In the genomic region with DNA sequence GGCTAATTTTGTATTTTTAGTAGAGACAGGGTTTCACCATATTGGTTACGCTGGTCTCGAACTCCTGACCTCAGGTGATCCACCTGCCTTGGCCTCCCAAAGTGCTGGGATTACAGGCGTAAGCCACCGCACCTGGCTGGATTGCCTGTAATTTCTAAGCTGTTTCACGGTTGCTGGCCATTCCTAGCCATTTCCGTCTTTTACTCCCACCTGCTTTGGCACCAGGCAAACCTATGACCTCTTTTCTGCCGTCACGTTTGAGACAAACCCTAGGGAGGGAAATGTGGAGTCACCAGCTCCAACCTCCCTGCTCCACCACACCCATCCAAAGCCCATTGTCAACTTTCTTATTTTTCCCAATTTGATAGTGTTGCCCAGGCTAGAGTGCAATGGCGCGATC, we compare ENCODE assay signal across 13 cellular contexts. TPM values are rescaled to one million over a fixed set of nuclear protein-coding genes. Genes with fewer than 3 reads are reported as not detected.
DNase-seq lines count a peak whose midpoint lies in the region; ATAC-seq and TF ChIP-seq lines count a peak whose summit lies in the region.
"Had no signal": no experiment of that assay in that cellular context is flagged by ENCODE, and none has a peak within 500 bp of the region (broad histone marks: within the 10 kb centered on the region; RNA-seq: fewer than 3 reads in every experiment).

No MANE protein-coding gene starts in this region.

- no peak for TF ChIP-seq POLR2A in Peyer's patch (IDR thresholded peaks at IDR 0.05)
- no peak for TF ChIP-seq POLR2A in gastrocnemius medialis (IDR thresholded peaks at IDR 0.05)

- H3K27me3 ChIP-seq in Peyer's patch = no peaks in the 10 kb centered on the region
- H3K27me3 ChIP-seq in effector memory CD4-positive, alpha-beta T cell (replicated peaks; ENCODE audit: control insufficient read depth, insufficient read depth, low read length, poor library complexity, severe bottlenecking) = no peaks in the 10 kb centered on the region
- H3K27me3 ChIP-seq in gastrocnemius medialis = no peaks in the 10 kb centered on the region

- in situ Hi-C loops in gastrocnemius medialis (cut with MboI; ENCODE audit: low sequenced_read_pairs in 4 of 4) = no loop called here

- no peak for ATAC-seq in stimulated activated naive CD8-positive, alpha-beta T cell treated with anti-CD3 and anti-CD28 coated beads, Interleukin-15, Interleukin-2, amounts not matched to agents 100 U/mL and 50 U/mL, for 24 hours
- ATAC-seq in gastrocnemius medialis = no peak
- ATAC-seq: Right ventricle myocardium inferior had no signal

- DNase-seq in activated CD4-positive, alpha-beta T cell treated with anti-CD3 and anti-CD28 coated beads, Interleukin-2, amount 10 ng/mL, durations not matched to agents 24 days and 14 days = no peak
- no peak for DNase-seq in activated CD4-positive, alpha-beta T cell treated with anti-CD3 and anti-CD28 coated beads for 1 hour
- DNase-seq in Peyer's patch (peak in 1 of 3 donors; percentile 46), SHP77 (lab: John Stamatoyannopoulos, UW) (no peak), gastrocnemius medialis (no peak), amygdala (lab: John Stamatoyannopoulos, UW) (no peak)
- DNase-seq in effector memory CD4-positive, alpha-beta T cell = no peak
- peak; percentile 9 for DNase-seq in stimulated activated naive CD8-positive, alpha-beta T cell treated with anti-CD3 and anti-CD28 coated beads, Interleukin-15, Interleukin-2, amounts not matched to agents 100 U/mL and 50 U/mL, for 24 hours
- DNase-seq: DMS79, NCI-H1092 treated with DMSO at 0.1 percent for 48 hours, NCI-H69 had no signal

- peaks cover 16% of the 10 kb centered on the region for H3K36me3 Mint-ChIP-seq in activated CD4-positive, alpha-beta T cell treated with anti-CD3 and anti-CD28 coated beads, Interleukin-2, amount 10 ng/mL, durations not matched to agents 24 days and 14 days (ENCODE audit: low read depth)

- peaks cover 63% of the 10 kb centered on the region for H3K4me1 Mint-ChIP-seq in activated CD4-positive, alpha-beta T cell treated with anti-CD3 and anti-CD28 coated beads, Interleukin-2, amount 10 ng/mL, durations not matched to agents 24 days and 14 days

- no peaks in the 10 kb centered on the region for H3K36me3 ChIP-seq in Peyer's patch
- no peaks in the 10 kb centered on the region for H3K36me3 ChIP-seq in effector memory CD4-positive, alpha-beta T cell (ENCODE audit: control insufficient read depth, insufficient read depth, low read length)
- H3K36me3 ChIP-seq in gastrocnemius medialis = no peaks in the 10 kb centered on the region

- H3K4me3 Mint-ChIP-seq in activated CD4-positive, alpha-beta T cell treated with anti-CD3 and anti-CD28 coated beads, Interleukin-2, amount 10 ng/mL, durations not matched to agents 24 days and 14 days = peak overlapping the region; percentile 92
- H3K4me3 Mint-ChIP-seq: H9 had no signal

- peak overlapping the region; percentile 90 for H3K27ac Mint-ChIP-seq in activated CD4-positive, alpha-beta T cell treated with anti-CD3 and anti-CD28 coated beads, Interleukin-2, amount 10 ng/mL, durations not matched to agents 24 days and 14 days
- H3K27ac Mint-ChIP-seq: H9 had no signal

- intact Hi-C loops in activated CD4-positive, alpha-beta T cell treated with anti-CD3 and anti-CD28 coated beads, Interleukin-2, amount 10 ng/mL, durations not matched to agents 24 days and 14 days (cut with micrococcal nuclease) = loop anchor here (10.0 kb wide), 1 partner anchor 231 kb away; no protein-coding TSS in a partner anchor
- intact Hi-C loops in gastrocnemius medialis (cut with DNase I; ENCODE audit: low total_unique reads) = no loop called here

- H3K27ac ChIP-seq in Peyer's patch = peak overlapping the region; percentile 70 to 95 (median 84)
- H3K27ac ChIP-seq in effector memory CD4-positive, alpha-beta T cell (ENCODE audit: insufficient read depth, low read length, poor library complexity, severe bottlenecking) = peak overlapping the region; percentile 100
- peak overlapping the region in 1 of 4 donors; percentile 53 for H3K27ac ChIP-seq in gastrocnemius medialis

- H3K9me3 Mint-ChIP-seq in activated CD4-positive, alpha-beta T cell treated with anti-CD3 and anti-CD28 coated beads, Interleukin-2, amount 10 ng/mL, durations not matched to agents 24 days and 14 days = no peaks in the 10 kb centered on the region
- H3K9me3 Mint-ChIP-seq: H9 had no signal

- H3K9me3 ChIP-seq in Peyer's patch (no peaks in the 10 kb centered on the region), gastrocnemius medialis (no peaks in the 10 kb centered on the region)
- H3K9me3 ChIP-seq in effector memory CD4-positive, alpha-beta T cell (ENCODE audit: control insufficient read depth, low read length) = no peaks in the 10 kb centered on the region

- H3K4me3 ChIP-seq in Peyer's patch = peak overlapping the region; percentile 26 to 60 (median 40)
- peak overlapping the region; percentile 89 for H3K4me3 ChIP-seq in effector memory CD4-positive, alpha-beta T cell (ENCODE audit: insufficient read depth, low read depth, low read length, poor library complexity, severe bottlenecking)
- no peak overlapping the region for H3K4me3 ChIP-seq in gastrocnemius medialis

- peaks cover 0 to 43% (median 31%) of the 10 kb centered on the region in 4 donors for H3K4me1 ChIP-seq in Peyer's patch
- peaks cover 84% of the 10 kb centered on the region for H3K4me1 ChIP-seq in effector memory CD4-positive, alpha-beta T cell (ENCODE audit: control insufficient read depth, insufficient read depth, low read length, poor library complexity, severe bottlenecking)
- peaks cover 4 to 11% of the 10 kb centered on the region in 2 donors for H3K4me1 ChIP-seq in gastrocnemius medialis

- TF ChIP-seq CTCF in Peyer's patch (IDR thresholded peaks at IDR 0.05) (no peak), gastrocnemius medialis (IDR thresholded peaks at IDR 0.05 in 4 of 5, conservative IDR thresholded peaks at IDR 0.05 in 1 of 5) (no peak)

- H3K27me3 Mint-ChIP-seq in activated CD4-positive, alpha-beta T cell treated with anti-CD3 and anti-CD28 coated beads, Interleukin-2, amount 10 ng/mL, durations not matched to agents 24 days and 14 days = no peaks in the 10 kb centered on the region

RNA-seq across cellular contexts. Expression of a gene that starts 1.2 kb away (rescaled TPM):
- total RNA-seq in activated CD4-positive, alpha-beta T cell treated with anti-CD3 and anti-CD28 coated beads, Interleukin-2, amount 10 ng/mL, durations not matched to agents 24 days and 14 days = 25.8 and 31.5 TPM in 2 replicates
- total RNA-seq in Peyer's patch (10 to 100 TPM in 1 of 4 donors, 1 to 10 TPM in 3; 1.5 to 29.7 (median 4.2) TPM), gastrocnemius medialis (under 1 TPM; 0.07 to 0.61 (median 0.26) TPM)

RNA-seq across cellular contexts. Expression of a gene that starts 43.1 kb away (rescaled TPM):
- 64.6 and 66.3 TPM in 2 replicates for total RNA-seq in activated CD4-positive, alpha-beta T cell treated with anti-CD3 and anti-CD28 coated beads, Interleukin-2, amount 10 ng/mL, durations not matched to agents 24 days and 14 days
- total RNA-seq in Peyer's patch (1 to 10 TPM; 3.7 to 9.1 (median 6.6) TPM), gastrocnemius medialis (1 to 10 TPM in 3 of 4 donors, under 1 TPM in 1; 0.71 to 2.2 (median 1.8) TPM)

Comparison
In these comparisons a context has a peak if more than half of its experiments do, and no peak if none do; other contexts are left out.
1. H3K4me3 ChIP-seq: peak in Peyer's patch (4 of 4) and effector memory CD4-positive, alpha-beta T cell (single experiment); none in gastrocnemius medialis (0 of 4).